Comparison of ENCODE assay signal across 10 cellular contexts in the genomic region with DNA sequence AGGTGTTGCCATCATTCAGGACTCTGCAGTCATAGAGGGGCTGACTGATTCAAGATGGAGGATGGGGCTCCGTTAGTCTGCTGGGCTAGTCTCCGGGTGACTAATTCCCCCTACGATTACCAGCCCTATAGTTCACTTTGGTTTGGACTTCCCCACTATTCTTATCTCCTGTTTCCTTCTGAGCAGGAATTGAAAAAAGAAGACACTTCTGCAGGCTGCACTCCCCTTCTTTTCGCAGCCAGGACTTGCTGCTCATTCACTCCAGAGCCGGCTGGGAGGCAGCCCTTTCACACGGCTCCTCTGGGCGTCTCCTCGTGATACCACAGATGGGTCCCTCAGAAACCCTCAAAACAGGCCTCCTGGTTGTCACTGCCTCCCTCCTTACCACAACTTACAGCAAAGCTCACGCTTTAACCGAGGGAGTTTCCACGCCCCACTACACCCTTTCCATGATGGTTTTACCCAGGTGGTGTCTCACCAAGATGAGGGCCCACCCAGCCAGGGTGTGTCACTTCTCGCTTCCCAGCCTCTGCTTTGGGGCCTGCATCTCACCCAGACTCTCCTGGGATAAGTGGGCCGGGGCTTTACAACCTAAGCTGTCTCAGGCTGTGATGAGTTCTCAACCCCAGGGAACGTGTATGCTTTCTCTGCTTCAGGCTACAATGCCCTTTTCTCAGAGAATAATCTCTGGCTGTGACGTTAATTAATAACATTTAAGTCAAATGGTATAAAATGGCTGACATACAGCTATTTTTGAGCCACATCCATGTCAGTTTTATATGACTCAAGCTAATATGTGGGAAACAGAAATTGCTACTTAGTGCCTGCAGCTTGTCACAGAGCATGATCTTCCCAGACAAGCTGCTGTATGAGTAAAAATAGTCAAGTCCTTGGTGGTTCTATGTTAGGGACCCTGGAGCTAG. TPM values are rescaled to one million over a fixed set of nuclear protein-coding genes. Genes with fewer than 3 reads are reported as not detected.
DNase-seq lines count a peak whose midpoint lies in the region; ATAC-seq and TF ChIP-seq lines count a peak whose summit lies in the region.
"Had no signal": no experiment of that assay in that cellular context is flagged by ENCODE, and none has a peak within 500 bp of the region (broad histone marks: within the 10 kb centered on the region; RNA-seq: fewer than 3 reads in every experiment).

No MANE protein-coding gene starts in this region.

- no peak for ATAC-seq in GM19397 (IDR thresholded peaks at IDR 0.05; ENCODE audit: unreplicated experiment)

- H3K4me3 ChIP-seq in mesenchymal stem cell (ENCODE audit: insufficient read depth in 1 of 2, low read depth in 1 of 2, low read length in 2 of 2) = no peak overlapping the region
- H3K4me3 ChIP-seq in coronary artery = no peak overlapping the region
- H3K4me3 ChIP-seq: breast epithelium had no signal

- no peak overlapping the region for H2BK5ac ChIP-seq in mesenchymal stem cell (ENCODE audit: low read depth, low read length, poor library complexity, severe bottlenecking)

- H3K9me3 Mint-ChIP-seq in activated naive CD8-positive, alpha-beta T cell (ENCODE audit: low read depth) = no peaks in the 10 kb centered on the region

- H4K8ac ChIP-seq in mesenchymal stem cell (ENCODE audit: low read length) = no peak overlapping the region

- H3K27ac ChIP-seq in mesenchymal stem cell (ENCODE audit: low read length, poor library complexity, severe bottlenecking) = no peak overlapping the region
- H3K27ac ChIP-seq in coronary artery = peak overlapping the region in 1 of 2 donors; percentile 5
- H3K27ac ChIP-seq: breast epithelium had no signal

- no peak for TF ChIP-seq CTCF in GM13976 (IDR thresholded peaks at IDR 0.05; ENCODE audit: borderline replicate concordance, control extremely low read depth, extremely low read depth, insufficient read depth, missing control alignments)
- no peak for TF ChIP-seq CTCF in coronary artery (IDR thresholded peaks at IDR 0.05)

- H3K27me3 ChIP-seq in mesenchymal stem cell (ENCODE audit: control insufficient read depth in 1 of 2, insufficient read depth in 1 of 2, low read length in 2 of 2) = peaks cover 19 to 53% of the 10 kb centered on the region in 2 experiments
- H3K27me3 ChIP-seq: breast epithelium had no signal

- H3K4me1 Mint-ChIP-seq in activated naive CD8-positive, alpha-beta T cell (ENCODE audit: low read depth) = peaks cover 33% of the 10 kb centered on the region

- H3K4me2 ChIP-seq in mesenchymal stem cell (ENCODE audit: low read length, poor library complexity, severe bottlenecking) = no peak overlapping the region

- no peak overlapping the region for H2BK15ac ChIP-seq in mesenchymal stem cell (ENCODE audit: low read depth, poor library complexity, severe bottlenecking)

- peak overlapping the region; percentile 98 for H3K27ac Mint-ChIP-seq in activated naive CD8-positive, alpha-beta T cell

- peaks cover 2% of the 10 kb centered on the region for H3K36me3 Mint-ChIP-seq in activated naive CD8-positive, alpha-beta T cell

- H3K4ac ChIP-seq in mesenchymal stem cell (ENCODE audit: low read depth in 1 of 2, low read length in 2 of 2) = no peak overlapping the region

- H3K27me3 Mint-ChIP-seq in activated naive CD8-positive, alpha-beta T cell = peaks cover 2% of the 10 kb centered on the region

- H3K23ac ChIP-seq in mesenchymal stem cell (ENCODE audit: low read length in 2 of 2) = no peak overlapping the region

- H3K36me3 ChIP-seq in mesenchymal stem cell (ENCODE audit: control insufficient read depth in 1 of 2, insufficient read depth in 2 of 2, low read depth in 1 of 2, low read length in 2 of 2) = no peaks in the 10 kb centered on the region
- H3K36me3 ChIP-seq: breast epithelium had no signal

- in situ Hi-C loops in GM13976 (cut with MboI; ENCODE audit: low sequenced_read_pairs, unreplicated experiment) = no loop called here

- H3K9me3 ChIP-seq in mesenchymal stem cell (ENCODE audit: control insufficient read depth, low read length) = no peaks in the 10 kb centered on the region
- H3K9me3 ChIP-seq: breast epithelium had no signal

- DNase-seq in GM13976 (ENCODE audit: low spot score) = peak; percentile 54
- DNase-seq in activated CD4-positive, alpha-beta T cell treated with anti-CD3 and anti-CD28 coated beads for 48 hours = peak; percentile 83
- peak; percentile 43 to 70 for DNase-seq in stimulated activated CD4-positive, alpha-beta T cell treated with anti-CD3 and anti-CD28 coated beads, Interleukin-4, amount 100 ng/mL, for 48 hours (ENCODE audit: low read depth in 2 of 2)
- no peak for DNase-seq in NCI-H82 treated with DMSO at 0.1 percent for 48 hours (lab: John Stamatoyannopoulos, UW; ENCODE audit: unreplicated experiment)
- no peak for DNase-seq in mesenchymal stem cell
- no peak for DNase-seq in coronary artery (ENCODE audit: low spot score)
- DNase-seq: hippocampal formation had no signal

- no peak overlapping the region for H3K18ac ChIP-seq in mesenchymal stem cell (ENCODE audit: low read depth in 1 of 2, low read length in 2 of 2)

- 79% methylated on average over 14 of the region's 15 CpGs for WGBS in mesenchymal stem cell

- H4K91ac ChIP-seq in mesenchymal stem cell (ENCODE audit: low read length) = no peak overlapping the region

- H2BK12ac ChIP-seq in mesenchymal stem cell (ENCODE audit: low read length in 2 of 2) = no peak overlapping the region

- H3K4me3 Mint-ChIP-seq in activated naive CD8-positive, alpha-beta T cell = peak overlapping the region; percentile 76

- H2BK120ac ChIP-seq in mesenchymal stem cell (ENCODE audit: low read depth, low read length) = no peak overlapping the region

- no peaks in the 10 kb centered on the region for H3K4me1 ChIP-seq in mesenchymal stem cell (ENCODE audit: control insufficient read depth, insufficient read depth, low read depth, low read length)
- H3K4me1 ChIP-seq: breast epithelium had no signal

- no peaks in the 10 kb centered on the region for H3K79me1 ChIP-seq in mesenchymal stem cell (replicated peaks; ENCODE audit: low read length, poor library complexity, severe bottlenecking)

- H3K9ac ChIP-seq in mesenchymal stem cell (ENCODE audit: low read length) = no peak overlapping the region

- no peak overlapping the region for H2AK5ac ChIP-seq in mesenchymal stem cell (ENCODE audit: low read length, severe bottlenecking)

- no peak overlapping the region for H3K14ac ChIP-seq in mesenchymal stem cell (ENCODE audit: low read length in 2 of 2)

- H2AFZ ChIP-seq in mesenchymal stem cell (ENCODE audit: low read depth, low read length) = no peak overlapping the region

RNA-seq across cellular contexts. Expression of a gene that starts 11.9 kb away (rescaled TPM):
- not detected for polyA plus RNA-seq in mesenchymal stem cell (2013, experiment 1 of 2)
- polyA plus RNA-seq in mesenchymal stem cell (2013, experiment 2 of 2) = 0.01 TPM

Comparison
In these comparisons a context has a peak if more than half of its experiments do, and no peak if none do; other contexts are left out.
1. DNase-seq: peak in GM13976 (single experiment), activated CD4-positive, alpha-beta T cell treated with anti-CD3 and anti-CD28 coated beads for 48 hours (single experiment) and stimulated activated CD4-positive, alpha-beta T cell treated with anti-CD3 and anti-CD28 coated beads, Interleukin-4, amount 100 ng/mL, for 48 hours (2 of 2); none in NCI-H82 treated with DMSO at 0.1 percent for 48 hours (single experiment), mesenchymal stem cell (single experiment) and coronary artery (single experiment).